In the genomic region with DNA sequence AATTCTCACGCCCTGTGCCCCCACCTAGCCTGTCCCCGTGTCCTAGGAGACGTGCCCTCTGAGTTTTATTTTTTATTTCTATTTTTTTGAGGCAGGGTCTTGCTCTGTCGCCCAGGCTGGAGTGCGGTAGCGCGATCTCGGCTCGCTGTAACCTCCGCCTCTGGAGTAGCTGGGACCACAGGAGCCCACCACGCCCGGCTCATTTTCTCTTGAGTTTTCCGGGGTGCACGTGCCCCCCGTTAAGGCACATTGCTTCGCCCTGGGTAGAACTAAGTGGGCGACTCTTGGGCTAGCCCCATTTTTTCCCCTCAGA, we compare ENCODE assay signal across 8 cellular contexts. TPM values are rescaled to one million over a fixed set of nuclear protein-coding genes. Genes with fewer than 3 reads are reported as not detected.
A peak's percentile ranks its signal among the peaks of the same experiment; 100 is the strongest.
DNase-seq lines count a peak whose midpoint lies in the region; ATAC-seq lines count a peak whose summit lies in the region.

No MANE protein-coding gene starts in this region.

- H3K9ac ChIP-seq in HUES48 (ENCODE audit: low read depth, low read length) (peak overlapping the region; percentile 92), iPS-18a (ENCODE audit: low read length) (peak overlapping the region; percentile 84)

- DNase-seq in activated naive CD4-positive, alpha-beta T cell treated with anti-CD3 and anti-CD28 coated beads, Interleukin-2, amount 50 U/mL, for 72 hours (ENCODE audit: low spot score in 2 of 2), result no peak
- no peak for DNase-seq in HUDEP-2 (lab: John Stamatoyannopoulos, UW; ENCODE audit: unreplicated experiment in 76 of 76)
- DNase-seq in NCI-H2227 (lab: John Stamatoyannopoulos, UW; ENCODE audit: unreplicated experiment), result no peak
- DNase-seq in medulla oblongata (ENCODE audit: extremely low spot score), result no peak

- peak overlapping the region; percentile 93 for H3K4me3 Mint-ChIP-seq in stimulated activated memory B cell treated with anti-CD40 and anti-IgM and Interleukin-4, amounts not matched to agents 10 μg/mL and 1 μg/mL and 100 μg/mL, for 72 hours

- H3K4me3 ChIP-seq in HUES48 (ENCODE audit: low read depth, low read length) (peak overlapping the region; percentile 98), iPS-18a (ENCODE audit: low read length) (peak overlapping the region; percentile 86)

- H3K27me3 ChIP-seq in HUES48 (ENCODE audit: control insufficient read depth, insufficient read depth, low read length) (no peaks in the 10 kb centered on the region), iPS-18a (ENCODE audit: control insufficient read depth, insufficient read depth, low read length) (no peaks in the 10 kb centered on the region)

- H3K9me3 ChIP-seq in HUES48 (ENCODE audit: control insufficient read depth, insufficient read depth, low read length), result no peaks in the 10 kb centered on the region
- no peaks in the 10 kb centered on the region for H3K9me3 ChIP-seq in iPS-18a (ENCODE audit: control insufficient read depth, low read depth, low read length)

- H3K36me3 ChIP-seq in HUES48 (ENCODE audit: control insufficient read depth, insufficient read depth, low read length) (peaks cover 27% of the 10 kb centered on the region), iPS-18a (ENCODE audit: control insufficient read depth, low read depth, low read length) (peaks cover 18% of the 10 kb centered on the region)

- H3K27ac ChIP-seq in HUES48 (ENCODE audit: low read depth, low read length), result peak overlapping the region; percentile 79
- H3K27ac ChIP-seq in iPS-18a (ENCODE audit: low read length), result peak overlapping the region; percentile 59

- no peaks in the 10 kb centered on the region for H3K9me3 Mint-ChIP-seq in activated naive CD4-positive, alpha-beta T cell treated with anti-CD3 and anti-CD28 coated beads, Interleukin-2, amount 50 U/mL, for 72 hours
- no peaks in the 10 kb centered on the region for H3K9me3 Mint-ChIP-seq in stimulated activated memory B cell treated with anti-CD40 and anti-IgM and Interleukin-4, amounts not matched to agents 10 μg/mL and 1 μg/mL and 100 μg/mL, for 72 hours

- H3K27ac Mint-ChIP-seq in activated naive CD4-positive, alpha-beta T cell treated with anti-CD3 and anti-CD28 coated beads, Interleukin-2, amount 50 U/mL, for 72 hours, result peak overlapping the region; percentile 96 to 99
- peak overlapping the region; percentile 99 for H3K27ac Mint-ChIP-seq in stimulated activated memory B cell treated with anti-CD40 and anti-IgM and Interleukin-4, amounts not matched to agents 10 μg/mL and 1 μg/mL and 100 μg/mL, for 72 hours

- peaks cover 45% of the 10 kb centered on the region for H3K4me1 Mint-ChIP-seq in stimulated activated memory B cell treated with anti-CD40 and anti-IgM and Interleukin-4, amounts not matched to agents 10 μg/mL and 1 μg/mL and 100 μg/mL, for 72 hours

- H3K36me3 Mint-ChIP-seq in activated naive CD4-positive, alpha-beta T cell treated with anti-CD3 and anti-CD28 coated beads, Interleukin-2, amount 50 U/mL, for 72 hours, result peaks cover 16 to 23% of the 10 kb centered on the region in 2 donors
- peaks cover 9% of the 10 kb centered on the region for H3K36me3 Mint-ChIP-seq in stimulated activated memory B cell treated with anti-CD40 and anti-IgM and Interleukin-4, amounts not matched to agents 10 μg/mL and 1 μg/mL and 100 μg/mL, for 72 hours

- no peaks in the 10 kb centered on the region for H3K4me1 ChIP-seq in HUES48 (ENCODE audit: control insufficient read depth, insufficient read depth, low read length)
- H3K4me1 ChIP-seq in iPS-18a (ENCODE audit: control insufficient read depth, low read depth, low read length), result no peaks in the 10 kb centered on the region

- H3K27me3 Mint-ChIP-seq in stimulated activated memory B cell treated with anti-CD40 and anti-IgM and Interleukin-4, amounts not matched to agents 10 μg/mL and 1 μg/mL and 100 μg/mL, for 72 hours, result peaks cover 9% of the 10 kb centered on the region

- no peak for ATAC-seq in activated naive CD4-positive, alpha-beta T cell treated with anti-CD3 and anti-CD28 coated beads, Interleukin-2, amount 50 U/mL, for 72 hours
- no peak for ATAC-seq in stimulated activated memory B cell treated with anti-CD40 and anti-IgM and Interleukin-4, amounts not matched to agents 10 μg/mL and 1 μg/mL and 100 μg/mL, for 72 hours
- no peak for ATAC-seq in HG03045 (IDR thresholded peaks at IDR 0.05; ENCODE audit: unreplicated experiment)

RNA-seq across cellular contexts. Expression of gene KLHDC4, which starts 0.7 kb away (rescaled TPM):
- total RNA-seq in activated naive CD4-positive, alpha-beta T cell treated with anti-CD3 and anti-CD28 coated beads, Interleukin-2, amount 50 U/mL, for 72 hours, result 100 to 1,000 TPM in 1 of 2 donors, 10 to 100 TPM in 1; 75.4 to 114 TPM
